Comparison of ENCODE assay signal across 17 cellular contexts in the genomic region with DNA sequence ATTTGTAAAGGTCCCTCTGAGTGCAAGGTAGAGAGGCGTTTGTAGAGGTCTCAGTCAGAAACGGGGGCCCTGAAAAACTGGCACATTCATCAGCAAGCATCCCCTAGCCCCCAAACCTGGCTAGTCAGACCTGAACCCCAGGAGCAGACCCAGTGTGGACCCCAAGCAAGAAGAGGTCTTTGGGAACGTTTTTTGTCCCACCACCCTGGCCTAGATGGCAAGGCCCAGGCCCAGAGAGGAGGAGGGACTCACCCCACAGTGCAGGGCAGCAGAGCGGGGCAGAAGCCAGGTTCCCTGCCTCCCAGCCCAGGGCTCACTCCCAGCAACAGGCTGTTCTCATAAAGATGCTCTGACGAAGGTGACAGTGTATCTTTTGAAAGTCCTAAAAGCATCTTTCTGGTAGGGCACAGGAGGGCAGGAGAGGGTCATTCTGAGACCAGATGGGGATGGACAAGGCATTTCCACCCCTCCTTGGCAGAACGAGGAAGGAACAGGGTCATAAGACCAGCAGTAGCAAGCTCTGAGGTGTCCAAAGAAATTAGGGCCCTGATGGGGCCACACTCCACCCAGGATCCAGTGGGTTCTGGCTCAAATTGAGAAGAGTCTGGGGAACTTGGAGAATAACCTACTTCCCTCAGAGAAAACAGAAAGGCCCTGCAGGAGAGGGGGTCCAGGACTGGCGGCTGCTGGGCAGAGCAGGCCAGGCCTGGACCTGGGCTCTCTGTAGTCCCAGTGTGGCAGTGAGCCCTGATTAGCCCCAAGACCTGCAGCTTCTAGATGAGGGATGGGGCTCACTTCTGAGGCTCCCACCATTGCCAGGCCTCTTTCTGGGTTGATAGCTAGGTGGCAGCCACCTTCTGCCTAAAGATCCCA. TPM values are rescaled to one million over a fixed set of nuclear protein-coding genes. Genes with fewer than 3 reads are reported as not detected.
DNase-seq lines count a peak whose midpoint lies in the region; ATAC-seq and TF ChIP-seq lines count a peak whose summit lies in the region.
"Had no signal": no experiment of that assay in that cellular context is flagged by ENCODE, and none has a peak within 500 bp of the region (broad histone marks: within the 10 kb centered on the region; RNA-seq: fewer than 3 reads in every experiment).

No MANE protein-coding gene starts in this region.

- no peak overlapping the region for H3K23ac ChIP-seq in mesenchymal stem cell (ENCODE audit: low read length in 2 of 2)
- no peak overlapping the region for H3K23ac ChIP-seq in mesendoderm (ENCODE audit: low read length)

- H3K14ac ChIP-seq in mesenchymal stem cell (ENCODE audit: low read length in 2 of 2), result no peak overlapping the region

- H3K36me3 ChIP-seq in mesenchymal stem cell (ENCODE audit: control insufficient read depth in 1 of 2, insufficient read depth in 2 of 2, low read depth in 1 of 2, low read length in 2 of 2) (no peaks in the 10 kb centered on the region), mesendoderm (ENCODE audit: control insufficient read depth, insufficient read depth, low read length) (no peaks in the 10 kb centered on the region)

- no peak overlapping the region for H3K18ac ChIP-seq in mesenchymal stem cell (ENCODE audit: low read depth in 1 of 2, low read length in 2 of 2)
- no peak overlapping the region for H3K18ac ChIP-seq in mesendoderm (ENCODE audit: low read length)

- H2BK12ac ChIP-seq in mesenchymal stem cell (ENCODE audit: low read length in 2 of 2), result no peak overlapping the region

- H3K56ac ChIP-seq in mesendoderm (ENCODE audit: low read length), result no peak overlapping the region

- H3K4ac ChIP-seq in mesenchymal stem cell (ENCODE audit: low read depth in 1 of 2, low read length in 2 of 2) (peak overlapping the region in 1 of 2 experiments; percentile 7), mesendoderm (ENCODE audit: low read depth, low read length) (no peak overlapping the region)

- no peak overlapping the region for H4K5ac ChIP-seq in mesendoderm (ENCODE audit: low read length)

- H3K79me1 ChIP-seq in mesenchymal stem cell (replicated peaks; ENCODE audit: low read length, poor library complexity, severe bottlenecking), result no peaks in the 10 kb centered on the region
- H3K79me1 ChIP-seq in mesendoderm (ENCODE audit: low read length), result no peaks in the 10 kb centered on the region

- H3K9me3 Mint-ChIP-seq in stimulated activated effector memory CD8-positive, alpha-beta T cell treated with anti-CD3 and anti-CD28 coated beads, Interleukin-12 subunit alpha, Interleukin-12 subunit beta, amount 100 ng/mL, for 72 hours, result no peaks in the 10 kb centered on the region
- H3K9me3 Mint-ChIP-seq: activated CD8-positive, alpha-beta T cell treated with anti-CD3 and anti-CD28 coated beads for 36 hours; activated naive CD4-positive, alpha-beta T cell treated with anti-CD3 and anti-CD28 coated beads for 36 hours; CD8-positive, alpha-beta memory T cell; stimulated activated naive B cell treated with anti-CD40 and anti-IgM and Interleukin-4, amounts not matched to agents 10 μg/mL and 1 μg/mL and 100 μg/mL, for 72 hours had no signal

- no peaks in the 10 kb centered on the region for H3K79me2 ChIP-seq in mesendoderm (ENCODE audit: control insufficient read depth, insufficient read depth, low read length)

- no peaks in the 10 kb centered on the region for H3K27me3 ChIP-seq in dorsolateral prefrontal cortex
- H3K27me3 ChIP-seq in mesenchymal stem cell (ENCODE audit: control insufficient read depth in 1 of 2, insufficient read depth in 1 of 2, low read length in 2 of 2), result peaks cover 10 to 28% of the 10 kb centered on the region in 2 experiments
- no peaks in the 10 kb centered on the region for H3K27me3 ChIP-seq in mesendoderm (ENCODE audit: insufficient read depth, low read length, poor library complexity)

- peak; percentile 44 for DNase-seq in activated CD8-positive, alpha-beta memory T cell treated with anti-CD3 and anti-CD28 coated beads for 24 hours
- no peak for DNase-seq in activated CD8-positive, alpha-beta memory T cell treated with anti-CD3 and anti-CD28 coated beads, Interleukin-2, amount 50 U/mL, for 48 hours
- DNase-seq in dorsolateral prefrontal cortex (peak in 7 of 10 donors; percentile 0 to 35 (median 11)), left lobe of liver (ENCODE audit: low spot score) (peak; percentile 30), mesenchymal stem cell (no peak), mesendoderm (no peak), GM20000 (ENCODE audit: low spot score) (no peak)
- DNase-seq in stimulated activated effector memory CD8-positive, alpha-beta T cell treated with anti-CD3 and anti-CD28 coated beads, Interleukin-12 subunit alpha, Interleukin-12 subunit beta, amount 100 ng/mL, for 72 hours (ENCODE audit: low spot score in 2 of 2), result no peak
- DNase-seq: activated CD8-positive, alpha-beta T cell treated with anti-CD3 and anti-CD28 coated beads for 36 hours; activated naive CD4-positive, alpha-beta T cell treated with anti-CD3 and anti-CD28 coated beads for 36 hours; caudate nucleus; NCI-H2171; SHP77 treated with DMSO at 0.1 percent for 48 hours; stimulated activated naive B cell treated with anti-CD40 and anti-IgM and Interleukin-4, amounts not matched to agents 10 μg/mL and 1 μg/mL and 100 μg/mL, for 72 hours; T1000 had no signal

- peak overlapping the region; percentile 64 for H3K27ac Mint-ChIP-seq in stimulated activated effector memory CD8-positive, alpha-beta T cell treated with anti-CD3 and anti-CD28 coated beads, Interleukin-12 subunit alpha, Interleukin-12 subunit beta, amount 100 ng/mL, for 72 hours
- H3K27ac Mint-ChIP-seq: activated CD8-positive, alpha-beta T cell treated with anti-CD3 and anti-CD28 coated beads for 36 hours; activated naive CD4-positive, alpha-beta T cell treated with anti-CD3 and anti-CD28 coated beads for 36 hours; stimulated activated naive B cell treated with anti-CD40 and anti-IgM and Interleukin-4, amounts not matched to agents 10 μg/mL and 1 μg/mL and 100 μg/mL, for 72 hours had no signal

- no peak overlapping the region for H2BK15ac ChIP-seq in mesenchymal stem cell (ENCODE audit: low read depth, poor library complexity, severe bottlenecking)
- no peak overlapping the region for H2BK15ac ChIP-seq in mesendoderm (replicated peaks; ENCODE audit: low read depth)

- no peak overlapping the region for H3K4me3 Mint-ChIP-seq in stimulated activated effector memory CD8-positive, alpha-beta T cell treated with anti-CD3 and anti-CD28 coated beads, Interleukin-12 subunit alpha, Interleukin-12 subunit beta, amount 100 ng/mL, for 72 hours
- H3K4me3 Mint-ChIP-seq: activated CD8-positive, alpha-beta T cell treated with anti-CD3 and anti-CD28 coated beads for 36 hours; activated naive CD4-positive, alpha-beta T cell treated with anti-CD3 and anti-CD28 coated beads for 36 hours; CD8-positive, alpha-beta memory T cell; stimulated activated naive B cell treated with anti-CD40 and anti-IgM and Interleukin-4, amounts not matched to agents 10 μg/mL and 1 μg/mL and 100 μg/mL, for 72 hours had no signal

- H3K4me3 ChIP-seq in dorsolateral prefrontal cortex, result no peak overlapping the region
- no peak overlapping the region for H3K4me3 ChIP-seq in mesenchymal stem cell (ENCODE audit: insufficient read depth in 1 of 2, low read depth in 1 of 2, low read length in 2 of 2)
- no peak overlapping the region for H3K4me3 ChIP-seq in mesendoderm (ENCODE audit: low read length)
- H3K4me3 ChIP-seq: A549 had no signal

- H2BK5ac ChIP-seq in mesenchymal stem cell (ENCODE audit: low read depth, low read length, poor library complexity, severe bottlenecking), result no peak overlapping the region
- H2BK5ac ChIP-seq in mesendoderm (ENCODE audit: low read length), result no peak overlapping the region

- no peaks in the 10 kb centered on the region for H3K9me3 ChIP-seq in mesenchymal stem cell (ENCODE audit: control insufficient read depth, low read length)
- H3K9me3 ChIP-seq: A549 had no signal

- H3K9ac ChIP-seq in mesenchymal stem cell (ENCODE audit: low read length) (no peak overlapping the region), mesendoderm (ENCODE audit: low read length) (no peak overlapping the region)

- H2AK5ac ChIP-seq in mesenchymal stem cell (ENCODE audit: low read length, severe bottlenecking) (no peak overlapping the region), mesendoderm (ENCODE audit: low read length) (no peak overlapping the region)

- no peak overlapping the region for H3K4me2 ChIP-seq in mesenchymal stem cell (ENCODE audit: low read length, poor library complexity, severe bottlenecking)
- H3K4me2 ChIP-seq in mesendoderm (ENCODE audit: low read length), result no peak overlapping the region
- H3K4me2 ChIP-seq: A549 had no signal

- H2AFZ ChIP-seq in mesenchymal stem cell (ENCODE audit: low read depth, low read length), result no peak overlapping the region

- no peaks in the 10 kb centered on the region for H3K4me1 Mint-ChIP-seq in stimulated activated effector memory CD8-positive, alpha-beta T cell treated with anti-CD3 and anti-CD28 coated beads, Interleukin-12 subunit alpha, Interleukin-12 subunit beta, amount 100 ng/mL, for 72 hours
- H3K4me1 Mint-ChIP-seq: CD8-positive, alpha-beta memory T cell; stimulated activated naive B cell treated with anti-CD40 and anti-IgM and Interleukin-4, amounts not matched to agents 10 μg/mL and 1 μg/mL and 100 μg/mL, for 72 hours had no signal

- WGBS in mesenchymal stem cell, result 73% methylated on average over 7 of the region's 7 CpGs
- no CpG with 5 or more reads among the region's 7 CpGs for WGBS in mesendoderm (ENCODE audit: extremely low coverage, insufficient coverage, low lambda C conversion rate)

- H3K27ac ChIP-seq in dorsolateral prefrontal cortex (peak overlapping the region in 1 of 59 donors; percentile 7), mesenchymal stem cell (ENCODE audit: low read length, poor library complexity, severe bottlenecking) (no peak overlapping the region), mesendoderm (ENCODE audit: low read depth, low read length) (no peak overlapping the region)
- H3K27ac ChIP-seq: A549 had no signal

- no peaks in the 10 kb centered on the region for H3K4me1 ChIP-seq in mesenchymal stem cell (ENCODE audit: control insufficient read depth, insufficient read depth, low read depth, low read length)
- no peaks in the 10 kb centered on the region for H3K4me1 ChIP-seq in mesendoderm (ENCODE audit: control insufficient read depth, low read depth, low read length)
- H3K4me1 ChIP-seq: A549 had no signal

- TF ChIP-seq CTCF in dorsolateral prefrontal cortex (IDR thresholded peaks at IDR 0.05 in 54 of 56, conservative IDR thresholded peaks at IDR 0.05 in 2 of 56; ENCODE audit: low read depth in 1 of 56, partially characterized antibody in 56 of 56) (no peak), GM20000 (IDR thresholded peaks at IDR 0.05; ENCODE audit: extremely low read depth, missing control alignments) (no peak)

- H2BK120ac ChIP-seq in mesenchymal stem cell (ENCODE audit: low read depth, low read length) (no peak overlapping the region), mesendoderm (ENCODE audit: low read depth, low read length) (no peak overlapping the region)

- H4K8ac ChIP-seq in mesenchymal stem cell (ENCODE audit: low read length), result no peak overlapping the region
- no peak overlapping the region for H4K8ac ChIP-seq in mesendoderm (ENCODE audit: low read depth, low read length)

- no peak overlapping the region for H4K91ac ChIP-seq in mesenchymal stem cell (ENCODE audit: low read length)

- H3K36me3 Mint-ChIP-seq in stimulated activated effector memory CD8-positive, alpha-beta T cell treated with anti-CD3 and anti-CD28 coated beads, Interleukin-12 subunit alpha, Interleukin-12 subunit beta, amount 100 ng/mL, for 72 hours, result no peaks in the 10 kb centered on the region
- H3K36me3 Mint-ChIP-seq: CD8-positive, alpha-beta memory T cell; stimulated activated naive B cell treated with anti-CD40 and anti-IgM and Interleukin-4, amounts not matched to agents 10 μg/mL and 1 μg/mL and 100 μg/mL, for 72 hours had no signal

- intact Hi-C loops in dorsolateral prefrontal cortex (cut with DNase I), result no loop called here

- ATAC-seq in left lobe of liver, result peak; percentile 10
- no peak for ATAC-seq in stimulated activated effector memory CD8-positive, alpha-beta T cell treated with anti-CD3 and anti-CD28 coated beads, Interleukin-12 subunit alpha, Interleukin-12 subunit beta, amount 100 ng/mL, for 72 hours
- ATAC-seq: A549; activated CD8-positive, alpha-beta T cell treated with anti-CD3 and anti-CD28 coated beads for 36 hours; stimulated activated naive B cell treated with anti-CD40 and anti-IgM and Interleukin-4, amounts not matched to agents 10 μg/mL and 1 μg/mL and 100 μg/mL, for 72 hours had no signal

RNA-seq across cellular contexts. Expression of a gene that starts 18.2 kb away (rescaled TPM):
- total RNA-seq in dorsolateral prefrontal cortex (1 to 10 TPM in 33 of 120 experiments, under 1 TPM in 85, not detected in 2; 0.14 to 4.8 (median 0.60) TPM), left lobe of liver (11.4 TPM)
- polyA plus RNA-seq in mesenchymal stem cell (2013, experiment 1 of 2), result not detected
- 0.01 TPM for polyA plus RNA-seq in mesenchymal stem cell (2013, experiment 2 of 2)
- polyA plus RNA-seq in mesendoderm (2013, experiment 1 of 2), result 0.51 TPM
- polyA plus RNA-seq in mesendoderm (2013, experiment 2 of 2), result 0.59 TPM
- polyA plus RNA-seq: CD8-positive, alpha-beta memory T cell had no signal

RNA-seq across cellular contexts. Expression of a gene that starts 40.1 kb away (rescaled TPM):
- total RNA-seq in dorsolateral prefrontal cortex (1 to 10 TPM in 19 of 120 experiments, under 1 TPM in 42, not detected in 59; 0.29 to 7.9 (median 0.86) TPM), left lobe of liver (not detected)
- polyA plus RNA-seq in mesenchymal stem cell (2013, experiment 1 of 2), result not detected
- polyA plus RNA-seq in mesenchymal stem cell (2013, experiment 2 of 2), result not detected
- 0.07 TPM for polyA plus RNA-seq in mesendoderm (2013, experiment 1 of 2)
- not detected for polyA plus RNA-seq in mesendoderm (2013, experiment 2 of 2)
- polyA plus RNA-seq: A549 had no signal

RNA-seq across cellular contexts. Expression of a gene that starts 47.1 kb away (rescaled TPM):
- total RNA-seq in dorsolateral prefrontal cortex, result 100 to 1,000 TPM in 1 of 120 experiments, 10 to 100 TPM in 20, 1 to 10 TPM in 99; 2.9 to 109 (median 7.5) TPM
- total RNA-seq in left lobe of liver, result 0.98 TPM
- 0.08 TPM for polyA plus RNA-seq in mesenchymal stem cell (2013, experiment 1 of 2)
- polyA plus RNA-seq in mesenchymal stem cell (2013, experiment 2 of 2), result 0.11 TPM
- polyA plus RNA-seq in mesendoderm (2013, experiment 1 of 2), result 6.8 TPM
- 6.7 TPM for polyA plus RNA-seq in mesendoderm (2013, experiment 2 of 2)

Comparison
In these comparisons a context has a peak if more than half of its experiments do, and no peak if none do; other contexts are left out.
1. DNase-seq: peak in activated CD8-positive, alpha-beta memory T cell treated with anti-CD3 and anti-CD28 coated beads for 24 hours (single experiment), dorsolateral prefrontal cortex (7 of 10) and left lobe of liver (single experiment); none in activated CD8-positive, alpha-beta memory T cell treated with anti-CD3 and anti-CD28 coated beads, Interleukin-2, amount 50 U/mL, for 48 hours (single experiment), stimulated activated effector memory CD8-positive, alpha-beta T cell treated with anti-CD3 and anti-CD28 coated beads, Interleukin-12 subunit alpha, Interleukin-12 subunit beta, amount 100 ng/mL, for 72 hours (0 of 2), mesenchymal stem cell (single experiment), mesendoderm (single experiment) and GM20000 (single experiment).